ENCODE assay signal across 1 cellular context in genomic region chr9:27248702-27249101, GRCh38.
TF ChIP-seq lines count a peak whose summit lies in the region.

No MANE protein-coding gene starts in this region.

TF ChIP-seq in SK-N-SH, 30 proteins besides CTCF, POLR2A, EP300 and RAD21 (continued from another document):
- TF ChIP-seq PBX3 (IDR thresholded peaks at IDR 0.05): no peak
- no peak for TF ChIP-seq GABPA (IDR thresholded peaks at IDR 0.05; ENCODE audit: low read depth)
- no peak for TF ChIP-seq MEF2A (IDR thresholded peaks at IDR 0.05; ENCODE audit: borderline replicate concordance, low read depth)
- TF ChIP-seq YY1 (IDR thresholded peaks at IDR 0.05; ENCODE audit: low read depth): no peak
- no peak for TF ChIP-seq FOSL2 (IDR thresholded peaks at IDR 0.05; ENCODE audit: borderline replicate concordance, low read depth)
- no peak for TF ChIP-seq EZH2phosphoT487 (IDR thresholded peaks at IDR 0.05; ENCODE audit: borderline replicate concordance, low read depth)
- no peak for TF ChIP-seq JUND (IDR thresholded peaks at IDR 0.05)
- no peak for TF ChIP-seq GATA2 (CRISPR knock-in tag; IDR thresholded peaks at IDR 0.05)
- no peak for TF ChIP-seq SIN3A (IDR thresholded peaks at IDR 0.05; ENCODE audit: borderline replicate concordance, low read depth, low read length)
- TF ChIP-seq RFX5 (IDR thresholded peaks at IDR 0.05; ENCODE audit: low read length): no peak
- no peak for TF ChIP-seq RCOR1 (IDR thresholded peaks at IDR 0.05; ENCODE audit: low read length)
- TF ChIP-seq TCF12 (IDR thresholded peaks at IDR 0.05): no peak
